9 cellular contexts compared by ENCODE assay signal in genomic region chr6:15948930-15949900, GRCh38.
DNase-seq lines count a peak whose midpoint lies in the region; ATAC-seq and TF ChIP-seq lines count a peak whose summit lies in the region.
"Had no signal": no experiment of that assay in that cellular context is flagged by ENCODE, and none has a peak within 500 bp of the region (broad histone marks: within the 10 kb centered on the region; RNA-seq: fewer than 3 reads in every experiment).

No MANE protein-coding gene starts in this region.

- no peak for TF ChIP-seq CTCF in left lung (IDR thresholded peaks at IDR 0.05)

- DNase-seq in DMS 273 (lab: John Stamatoyannopoulos, UW; ENCODE audit: unreplicated experiment) (peak; percentile 83), NCI-H1694 (lab: John Stamatoyannopoulos, UW) (peak; percentile 46), SK-MEL-5 (ENCODE audit: low read depth, low spot score) (peak; percentile 98), left lung (peak in 1 of 2 donors; percentile 77), nucleus accumbens (lab: John Stamatoyannopoulos, UW) (no peak), NK-92 (lab: John Stamatoyannopoulos, UW; ENCODE audit: unreplicated experiment) (no peak)
- DNase-seq in NK-92 treated with Interleukin-12 subunit alpha and Interleukin-12 subunit beta, amount 100 ng/mL, for 24 hours (lab: John Stamatoyannopoulos, UW), result no peak
- DNase-seq: activated gamma-delta T cell had no signal

- no peak overlapping the region for H3K27ac ChIP-seq in left lung

- no peaks in the 10 kb centered on the region for H3K27me3 ChIP-seq in left lung

- no peaks in the 10 kb centered on the region for H3K36me3 ChIP-seq in left lung

- H3K9me3 ChIP-seq in left lung, result no peaks in the 10 kb centered on the region

- H3K4me1 ChIP-seq in left lung, result peaks cover 0 to 4% of the 10 kb centered on the region in 2 donors

- in situ Hi-C loops in SK-MEL-5 (cut with HindIII; ENCODE audit: low pct_unique_long_range_greater_than_20kb, low sequenced_read_pairs), result no loop called here

- intact Hi-C loops in left lung (cut with DNase I), result no loop called here

- no peak overlapping the region for H3K4me3 ChIP-seq in left lung

- ATAC-seq in left lung (peak; percentile 94), HG02981 (IDR thresholded peaks at IDR 0.05; ENCODE audit: unreplicated experiment) (no peak)

Comparison
In these comparisons a context has a peak if more than half of its experiments do, and no peak if none do; other contexts are left out.
1. DNase-seq: peak in DMS 273 (single experiment), NCI-H1694 (single experiment) and SK-MEL-5 (single experiment); none in nucleus accumbens (0 of 56), NK-92 (single experiment) and NK-92 treated with Interleukin-12 subunit alpha and Interleukin-12 subunit beta, amount 100 ng/mL, for 24 hours (single experiment).